ENCODE assay signal across 27 cellular contexts in genomic region chr16:78142784-78143183, GRCh38. TPM values are rescaled to one million over a fixed set of nuclear protein-coding genes. Genes with fewer than 3 reads are reported as not detected.
DNase-seq lines count a peak whose midpoint lies in the region; ATAC-seq, FAIRE-seq and TF ChIP-seq lines count a peak whose summit lies in the region.
"Had no signal": no experiment of that assay in that cellular context is flagged by ENCODE, and none has a peak within 500 bp of the region (broad histone marks: within the 10 kb centered on the region; RNA-seq: fewer than 3 reads in every experiment).

No MANE protein-coding gene starts in this region.

- no peak overlapping the region for H3K4me3 ChIP-seq in astrocyte (ENCODE audit: insufficient read depth, low read depth, low read length)
- H3K4me3 ChIP-seq in kidney (ENCODE audit: low read length in 2 of 2), result no peak overlapping the region
- no peak overlapping the region for H3K4me3 ChIP-seq in aorta (ENCODE audit: low read length in 2 of 2)
- H3K4me3 ChIP-seq in stomach, result no peak overlapping the region
- H3K4me3 ChIP-seq: gastroesophageal sphincter, hepatocyte, spleen, upper lobe of right lung had no signal

- TF ChIP-seq POLR2A in stomach (IDR thresholded peaks at IDR 0.05), result no peak

- H3K27me3 ChIP-seq in astrocyte (ENCODE audit: insufficient read depth, low read length) (no peaks in the 10 kb centered on the region), aorta (ENCODE audit: control insufficient read depth in 1 of 2, insufficient read depth in 2 of 2, low read length in 1 of 2) (no peaks in the 10 kb centered on the region), stomach (no peaks in the 10 kb centered on the region)
- H3K27me3 ChIP-seq: gastroesophageal sphincter, hepatocyte, neutrophil, spleen, upper lobe of right lung had no signal

- H3K36me3 Mint-ChIP-seq in astrocyte (ENCODE audit: low read depth, unreplicated experiment), result peaks cover 3% of the 10 kb centered on the region
- H3K36me3 Mint-ChIP-seq: CD14-positive monocyte, WTC11 had no signal

- no peak overlapping the region for H2AFZ ChIP-seq in astrocyte (ENCODE audit: low read depth, low read length)
- H2AFZ ChIP-seq: hepatocyte had no signal

- no peak for FAIRE-seq in astrocyte (lab: Jason Lieb, UNC)
- FAIRE-seq in kidney (lab: Jason Lieb, UNC), result peak; percentile 35

- peaks cover 2% of the 10 kb centered on the region for H3K9me3 Mint-ChIP-seq in astrocyte (ENCODE audit: unreplicated experiment)
- H3K9me3 Mint-ChIP-seq: activated T-cell treated with anti-CD3 and anti-CD28 coated beads, Interleukin-2, amount 50 U/mL, for 72 hours; IgD-negative memory B cell; WTC11 had no signal

- intact Hi-C loops in kidney (cut with DNase I), result no loop called here
- intact Hi-C loops in aorta (cut with DNase I), result no loop called here
- intact Hi-C loops in stomach (cut with DNase I; ENCODE audit: low total_unique reads), result no loop called here

- DNase-seq in astrocyte (ENCODE audit: low read depth), result peak; percentile 57
- DNase-seq in dermis blood vessel endothelial cell, result peak; percentile 23
- DNase-seq in kidney, result no peak
- no peak for DNase-seq in aorta
- DNase-seq in stomach, result no peak
- no peak for DNase-seq in stimulated activated CD4-positive, alpha-beta T cell treated with anti-CD3 and anti-CD28 coated beads, Interleukin-15, amount 100 ng/mL, for 24 hours
- DNase-seq: activated naive CD4-positive, alpha-beta T cell; activated T-cell treated with anti-CD3 and anti-CD28 coated beads, Interleukin-2, amount 50 U/mL, for 72 hours; DND-41; H7; left colon; NCI-H1105; NCI-H187 treated with DMSO at 0.1 percent for 48 hours; NCI-H526 treated with DMSO at 0.1 percent for 48 hours; SHP77 treated with DMSO at 0.1 percent for 48 hours; spleen; stimulated activated CD4-positive, alpha-beta T cell treated with anti-CD3 and anti-CD28 coated beads, Interleukin-2, amount 100 ng/mL, for 48 hours; upper lobe of right lung had no signal

- no peaks in the 10 kb centered on the region for H4K20me1 ChIP-seq in astrocyte (ENCODE audit: insufficient read depth, low read length)

- no peaks in the 10 kb centered on the region for H3K27me3 Mint-ChIP-seq in astrocyte (ENCODE audit: low read depth, unreplicated experiment)
- H3K27me3 Mint-ChIP-seq: IgD-negative memory B cell had no signal

- H3K4me1 Mint-ChIP-seq in astrocyte (ENCODE audit: low read depth, unreplicated experiment), result no peaks in the 10 kb centered on the region
- H3K4me1 Mint-ChIP-seq: WTC11 had no signal

- peak overlapping the region; percentile 18 for H3K4me2 ChIP-seq in astrocyte (ENCODE audit: low read length)
- H3K4me2 ChIP-seq: hepatocyte had no signal

- no peaks in the 10 kb centered on the region for H3K36me3 ChIP-seq in astrocyte (ENCODE audit: insufficient read depth, low read length)
- no peaks in the 10 kb centered on the region for H3K36me3 ChIP-seq in kidney (ENCODE audit: control insufficient read depth in 1 of 2, insufficient read depth in 2 of 2, low read length in 2 of 2)
- no peaks in the 10 kb centered on the region for H3K36me3 ChIP-seq in aorta (ENCODE audit: control insufficient read depth in 1 of 2, insufficient read depth in 2 of 2, low read length in 1 of 2)
- H3K36me3 ChIP-seq in stomach, result no peaks in the 10 kb centered on the region
- H3K36me3 ChIP-seq: gastroesophageal sphincter, neutrophil, spleen, upper lobe of right lung had no signal

- WGBS in aorta, 2 donors, result 0 to 4% methylated on average over 1 of the region's 1 CpG
- 53 to 80% (median 68%) methylated on average over 1 of the region's 1 CpG for WGBS in stomach, 5 donors

- no peaks in the 10 kb centered on the region for H3K9me3 ChIP-seq in astrocyte (ENCODE audit: insufficient read depth, low read depth, low read length)
- H3K9me3 ChIP-seq in kidney (ENCODE audit: control insufficient read depth in 1 of 2, low read length in 2 of 2), result peaks cover 0 to 9% of the 10 kb centered on the region in 2 donors
- no peaks in the 10 kb centered on the region for H3K9me3 ChIP-seq in aorta (ENCODE audit: control insufficient read depth, low read length)
- peaks cover 0 to 9% (median 0%) of the 10 kb centered on the region in 4 donors for H3K9me3 ChIP-seq in stomach
- H3K9me3 ChIP-seq: gastroesophageal sphincter, neutrophil, upper lobe of right lung had no signal

- H3K27ac ChIP-seq in astrocyte (ENCODE audit: low read depth, low read length) (no peak overlapping the region), kidney (ENCODE audit: low read depth in 2 of 2, low read length in 2 of 2) (no peak overlapping the region), aorta (ENCODE audit: low read depth in 1 of 2, low read length in 2 of 2) (no peak overlapping the region), stomach (no peak overlapping the region)
- H3K27ac ChIP-seq: epithelial cell of prostate, gastroesophageal sphincter, hepatocyte, neutrophil, spleen, upper lobe of right lung had no signal

- H3K4me3 Mint-ChIP-seq in astrocyte (ENCODE audit: unreplicated experiment), result no peak overlapping the region
- H3K4me3 Mint-ChIP-seq: activated T-cell treated with anti-CD3 and anti-CD28 coated beads, Interleukin-2, amount 50 U/mL, for 72 hours; CD14-positive monocyte; IgD-negative memory B cell; WTC11 had no signal

- H3K4me1 ChIP-seq in astrocyte (ENCODE audit: insufficient read depth, low read length) (peaks cover 5% of the 10 kb centered on the region), kidney (ENCODE audit: control insufficient read depth in 1 of 2, insufficient read depth in 1 of 2, low read depth in 1 of 2, low read length in 2 of 2) (no peaks in the 10 kb centered on the region), aorta (ENCODE audit: control insufficient read depth in 1 of 2, insufficient read depth in 2 of 2, low read length in 2 of 2) (no peaks in the 10 kb centered on the region), stomach (peaks cover 0 to 5% (median 0%) of the 10 kb centered on the region in 4 donors)
- H3K4me1 ChIP-seq: gastroesophageal sphincter, upper lobe of right lung had no signal

- TF ChIP-seq EP300 in stomach (IDR thresholded peaks at IDR 0.05), result no peak

- TF ChIP-seq CTCF in astrocyte (IDR thresholded peaks at IDR 0.05; ENCODE audit: insufficient read depth, low read depth, low read length), result no peak
- no peak for TF ChIP-seq CTCF in kidney (IDR thresholded peaks at IDR 0.05; ENCODE audit: borderline replicate concordance, extremely low read depth, insufficient read depth)
- no peak for TF ChIP-seq CTCF in stomach (IDR thresholded peaks at IDR 0.05)

- H3K27ac Mint-ChIP-seq in astrocyte (ENCODE audit: unreplicated experiment), result no peak overlapping the region
- H3K27ac Mint-ChIP-seq: activated T-cell treated with anti-CD3 and anti-CD28 coated beads, Interleukin-2, amount 50 U/mL, for 72 hours; CD14-positive monocyte; IgD-negative memory B cell; WTC11 had no signal

- ATAC-seq in aorta (ENCODE audit: low FRiP score) (peak; percentile 48), GM18867 (IDR thresholded peaks at IDR 0.05; ENCODE audit: unreplicated experiment) (no peak)
- ATAC-seq: activated T-cell treated with anti-CD3 and anti-CD28 coated beads, Interleukin-2, amount 50 U/mL, for 72 hours; gastroesophageal sphincter; left colon; Panc1; upper lobe of right lung; WTC11 had no signal

- H3K9ac ChIP-seq in astrocyte (ENCODE audit: low read length) (no peak overlapping the region), kidney (ENCODE audit: low read length in 2 of 2) (no peak overlapping the region)

- no peaks in the 10 kb centered on the region for H3K79me2 ChIP-seq in astrocyte (ENCODE audit: insufficient read depth, low read length)
- H3K79me2 ChIP-seq: hepatocyte had no signal

RNA-seq across cellular contexts. Expression of gene WWOX, which starts 43.3 kb away (rescaled TPM):
- total RNA-seq in astrocyte, result 7.1 and 7.3 TPM in 2 replicates
- 14.5 and 16.5 TPM in 2 replicates for total RNA-seq in dermis blood vessel endothelial cell
- total RNA-seq in kidney, result 30.3 TPM
- 22.5 TPM for polyA plus RNA-seq in kidney (ENCODE audit: insufficient read depth, low read depth, low replicate concordance)
- 10 to 100 TPM; 17.3 to 30.9 TPM for total RNA-seq in aorta
- 10 to 100 TPM; 11.2 to 11.9 TPM for polyA plus RNA-seq in aorta
- 100 to 1,000 TPM in 1 of 5 donors, 10 to 100 TPM in 4; 30.3 to 129 (median 71.9) TPM for total RNA-seq in stomach
- polyA plus RNA-seq in stomach, result 10 to 100 TPM in 1 of 3 donors, 1 to 10 TPM in 2; 7.7 to 17.9 (median 7.7) TPM

Comparison
In these comparisons a context has a peak if more than half of its experiments do, and no peak if none do; other contexts are left out.
1. DNase-seq: peak in astrocyte (single experiment) and dermis blood vessel endothelial cell (single experiment); none in kidney (single experiment), aorta (0 of 2), stomach (single experiment) and stimulated activated CD4-positive, alpha-beta T cell treated with anti-CD3 and anti-CD28 coated beads, Interleukin-15, amount 100 ng/mL, for 24 hours (single experiment).